29 cellular contexts compared by ENCODE assay signal in the genomic region with DNA sequence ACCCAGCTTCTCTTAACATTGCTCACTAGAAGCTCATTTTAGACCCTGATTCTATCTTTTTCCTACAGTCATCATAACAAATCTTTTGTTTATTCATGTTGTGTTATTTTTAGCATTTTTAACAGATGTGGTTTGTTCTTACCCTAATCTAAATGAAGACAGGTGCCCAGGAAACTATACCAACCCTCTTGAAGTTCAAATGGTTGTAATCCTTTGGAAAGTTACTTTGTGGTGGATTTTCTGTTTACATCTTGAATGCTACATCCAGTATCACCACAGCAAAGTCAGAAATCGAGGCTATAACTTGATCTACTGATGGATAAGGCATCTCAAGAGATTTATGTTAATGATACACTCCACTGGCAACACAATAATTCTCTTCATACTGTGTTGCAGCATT.
"Had no signal": no experiment of that assay in that cellular context is flagged by ENCODE, and none has a peak within 500 bp of the region (broad histone marks: within the 10 kb centered on the region; RNA-seq: fewer than 3 reads in every experiment).

No MANE protein-coding gene starts in this region.

- ATAC-seq: left colon; left lung; lower lobe of right lung; natural killer cell; right lobe of liver; stimulated activated naive B cell treated with anti-CD40 and anti-IgM and Interleukin-4, amounts not matched to agents 10 μg/mL and 1 μg/mL and 100 μg/mL, for 72 hours; stimulated activated naive CD8-positive, alpha-beta T cell treated with anti-CD3 and anti-CD28 coated beads, Interleukin-15, Interleukin-2, amounts not matched to agents 100 U/mL and 50 U/mL, for 24 hours had no signal

- H2AFZ ChIP-seq: neural progenitor cell had no signal

- H3K4me1 ChIP-seq: lower lobe of right lung, neural progenitor cell, right atrium auricular region, right lobe of liver, testis, thyroid gland, transverse colon, vagina had no signal

- H3K27me3 ChIP-seq: left lung, neural progenitor cell, neutrophil, ovary, right atrium auricular region, right lobe of liver, stomach, testis, thyroid gland, transverse colon, upper lobe of left lung, vagina had no signal

- H3K36me3 ChIP-seq: left lung, lower lobe of right lung, neural progenitor cell, neutrophil, ovary, right atrium auricular region, right lobe of liver, stomach, thyroid gland, transverse colon, upper lobe of left lung, vagina had no signal

- H3K4me2 ChIP-seq: neural progenitor cell had no signal

- H3K9me3 ChIP-seq: lower lobe of right lung, neutrophil, ovary, right lobe of liver, stomach, testis, thyroid gland, transverse colon, upper lobe of left lung, vagina had no signal

- DNase-seq: hypothalamus; immature natural killer cell; kidney; left colon; left lung; lower lobe of right lung; mammary epithelial cell; mesenchymal stem cell; natural killer cell; nephron progenitor cell; occipital lobe; ovary; right lobe of liver; stimulated activated CD4-positive, alpha-beta T cell treated with anti-CD3 and anti-CD28 coated beads, Interleukin-12 subunit alpha, Interleukin-12 subunit beta, amount 100 ng/mL, for 4 hours; stimulated activated CD4-positive, alpha-beta T cell treated with anti-CD3 and anti-CD28 coated beads, Interleukin-15, amount 100 ng/mL, for 24 hours; stimulated activated CD4-positive, alpha-beta T cell treated with anti-CD3 and anti-CD28 coated beads, Interleukin-2, amount 100 ng/mL, for 24 hours; stimulated activated CD4-positive, alpha-beta T cell treated with anti-CD3 and anti-CD28 coated beads, Interleukin-4, amount 100 ng/mL, for 1 hour; stimulated activated naive B cell treated with anti-CD40 and anti-IgM and Interleukin-4, amounts not matched to agents 10 μg/mL and 1 μg/mL and 100 μg/mL, for 72 hours; stimulated activated naive CD8-positive, alpha-beta T cell treated with anti-CD3 and anti-CD28 coated beads, Interleukin-15, Interleukin-2, amounts not matched to agents 100 U/mL and 50 U/mL, for 24 hours; stomach; testis; thyroid gland; transverse colon; upper lobe of left lung had no signal

- H3K4me3 ChIP-seq: left lung, lower lobe of right lung, neural progenitor cell, ovary, right atrium auricular region, right lobe of liver, skin epidermis, stomach, testis, thyroid gland, transverse colon, upper lobe of left lung, vagina had no signal

- H3K27ac ChIP-seq: left lung, lower lobe of right lung, neural progenitor cell, neutrophil, ovary, right atrium auricular region, right lobe of liver, skin epidermis, stomach, testis, thyroid gland, transverse colon, upper lobe of left lung, vagina had no signal

- H3K9ac ChIP-seq: neural progenitor cell had no signal
